Comparison of ENCODE assay signal across 23 cellular contexts in genomic region chr5:119129770-119130169, GRCh38. TPM values are rescaled to one million over a fixed set of nuclear protein-coding genes. Genes with fewer than 3 reads are reported as not detected.
DNase-seq lines count a peak whose midpoint lies in the region; ATAC-seq, FAIRE-seq and TF ChIP-seq lines count a peak whose summit lies in the region.
"Had no signal": no experiment of that assay in that cellular context is flagged by ENCODE, and none has a peak within 500 bp of the region (broad histone marks: within the 10 kb centered on the region; RNA-seq: fewer than 3 reads in every experiment).

No MANE protein-coding gene starts in this region.

- H3K27me3 Mint-ChIP-seq in memory B cell: no peaks in the 10 kb centered on the region
- H3K27me3 Mint-ChIP-seq: B cell; CD4-positive, CD25-positive, alpha-beta regulatory T cell had no signal

- H3K27ac Mint-ChIP-seq in memory B cell: peak overlapping the region; percentile 35
- H3K27ac Mint-ChIP-seq: B cell; CD4-positive, CD25-positive, alpha-beta regulatory T cell; CD8-positive, alpha-beta T cell had no signal

- no peaks in the 10 kb centered on the region for H3K4me1 Mint-ChIP-seq in memory B cell
- H3K4me1 Mint-ChIP-seq: B cell; CD4-positive, CD25-positive, alpha-beta regulatory T cell had no signal

- TF ChIP-seq CTCF in ovary (IDR thresholded peaks at IDR 0.05): no peak

- no peak overlapping the region for H3K27ac ChIP-seq in ovary
- H3K27ac ChIP-seq: BLaER1, C4-2B, GM23248 had no signal

- DNase-seq in RCC 7860 (ENCODE audit: low spot score) (no peak), memory B cell (ENCODE audit: low spot score in 2 of 2) (no peak), ovary (no peak), mucosa of gallbladder (ENCODE audit: low spot score) (no peak)
- DNase-seq: Caco-2; CD4-positive, CD25-positive, alpha-beta regulatory T cell; CD8-positive, alpha-beta T cell; DMS 273 treated with DMSO at 0.1 percent for 48 hours; DMS79; EL; GDM1; GM23248; H7; HCEC 1CT had no signal

- ATAC-seq in GM18907 (IDR thresholded peaks at IDR 0.05; ENCODE audit: unreplicated experiment) (peak; percentile 54), memory B cell (ENCODE audit: low read depth) (no peak), HG03342 (IDR thresholded peaks at IDR 0.05; ENCODE audit: unreplicated experiment) (no peak)
- ATAC-seq: CD8-positive, alpha-beta T cell had no signal

- no peak for TF ChIP-seq POLR2A in ovary (IDR thresholded peaks at IDR 0.05)

- peaks cover 24% of the 10 kb centered on the region for H3K36me3 Mint-ChIP-seq in memory B cell

- H3K4me3 ChIP-seq in ovary: no peak overlapping the region
- H3K4me3 ChIP-seq: BLaER1, GM23248 had no signal

- no peaks in the 10 kb centered on the region for H3K36me3 ChIP-seq in ovary

- H3K4me1 ChIP-seq in ovary (ENCODE audit: insufficient read depth): no peaks in the 10 kb centered on the region
- H3K4me1 ChIP-seq: BLaER1, Caco-2 had no signal

- H3K4me3 Mint-ChIP-seq in memory B cell: no peak overlapping the region
- H3K4me3 Mint-ChIP-seq: B cell; CD4-positive, CD25-positive, alpha-beta regulatory T cell; CD8-positive, alpha-beta T cell had no signal

- H3K9me3 Mint-ChIP-seq in memory B cell: no peaks in the 10 kb centered on the region
- H3K9me3 Mint-ChIP-seq: CD8-positive, alpha-beta T cell had no signal

- H3K9me3 ChIP-seq in ovary: no peaks in the 10 kb centered on the region

- no peaks in the 10 kb centered on the region for H3K27me3 ChIP-seq in ovary
- H3K27me3 ChIP-seq: BLaER1 had no signal

- WGBS in ovary, 3 donors: 64 to 93% (median 85%) methylated on average over 2 of the region's 2 CpGs

- TF ChIP-seq EP300 in ovary (IDR thresholded peaks at IDR 0.05): no peak

- FAIRE-seq in RCC 7860 (lab: Jason Lieb, UNC): peak; percentile 39
- FAIRE-seq: A204.1, D721Med, GM12891, H1 had no signal

- intact Hi-C loops in ovary (cut with DNase I): no loop called here

RNA-seq across cellular contexts. Expression of gene DMXL1, which starts 58.9 kb away (rescaled TPM):
- total RNA-seq in ovary (10 to 100 TPM; 33.9 to 50.1 (median 40.6) TPM), mucosa of gallbladder (51.4 TPM)
- polyA plus RNA-seq in ovary: 10 to 100 TPM; 11.9 to 19.2 TPM
